Comparison of ENCODE assay signal across 1 cellular context in the genomic region with DNA sequence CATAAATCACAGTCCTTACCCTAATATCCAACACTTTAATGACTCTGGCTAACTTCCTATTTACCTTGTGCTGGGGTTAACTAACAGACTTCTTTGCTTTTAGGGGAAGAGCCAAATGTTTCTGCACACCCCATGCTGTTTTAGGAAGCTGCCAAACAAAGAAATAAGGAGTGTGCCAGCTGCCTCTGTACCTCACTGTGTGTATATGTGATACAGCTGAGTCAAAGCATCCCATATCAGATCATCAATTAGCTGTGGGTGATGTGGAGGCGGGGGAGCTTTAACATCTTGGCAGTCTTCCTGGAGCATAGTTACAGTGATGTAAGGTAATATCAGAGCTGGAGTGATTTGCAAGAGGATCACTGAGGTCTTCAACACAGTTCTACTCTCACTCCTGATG.
TF ChIP-seq lines count a peak whose summit lies in the region.

No MANE protein-coding gene starts in this region.

TF ChIP-seq in K562, 482 proteins besides CTCF, POLR2A, EP300 and RAD21 (continued from another document):
- TF ChIP-seq TAF7 (tag; IDR thresholded peaks at IDR 0.05) (no peak), RCOR1 (IDR thresholded peaks at IDR 0.05; ENCODE audit: borderline replicate concordance in 1 of 2, low read depth in 2 of 2, low read length in 2 of 2) (peak in 1 of 2 experiments; percentile 85; a peak in 2 of 4 replicates), ZNF263 (CRISPR knock-in tag; IDR thresholded peaks at IDR 0.05; ENCODE audit: borderline replicate concordance) (no peak), ZNF592 (IDR thresholded peaks at IDR 0.05) (no peak)
